In the genomic region with DNA sequence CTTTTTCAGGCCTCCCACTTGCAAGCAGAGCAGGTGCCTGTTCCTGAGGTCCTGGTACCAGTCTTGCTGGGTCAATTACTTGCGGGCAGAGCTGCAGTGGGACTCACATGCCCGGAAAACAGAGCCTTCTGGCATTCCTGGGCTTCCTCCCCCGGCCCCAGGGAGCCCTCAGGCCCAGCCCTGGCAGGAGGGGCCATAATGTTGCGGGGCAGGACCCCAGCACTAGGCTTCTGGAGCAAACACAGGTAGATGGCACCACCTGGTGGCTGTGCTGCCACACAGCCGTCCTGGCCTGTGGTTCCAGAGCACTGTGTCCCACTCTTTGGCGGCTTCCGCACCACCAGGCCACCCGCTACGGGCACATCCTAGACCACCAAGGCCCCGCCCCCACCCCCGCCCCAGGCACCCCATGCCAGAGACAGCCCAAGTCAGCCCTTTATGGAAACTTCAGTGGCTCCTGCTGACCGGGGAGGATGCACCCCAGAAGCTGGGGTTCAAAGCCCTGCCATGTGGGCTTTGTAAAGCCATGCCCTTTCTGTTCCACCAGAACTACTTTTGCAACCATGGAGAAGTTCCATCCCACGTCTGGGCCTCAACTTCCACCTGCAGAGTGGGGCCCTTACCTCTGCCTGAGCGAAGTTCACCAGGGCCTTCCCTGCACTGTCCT, we compare ENCODE assay signal across 8 cellular contexts. TPM values are rescaled to one million over a fixed set of nuclear protein-coding genes. Genes with fewer than 3 reads are reported as not detected.
DNase-seq lines count a peak whose midpoint lies in the region; ATAC-seq and TF ChIP-seq lines count a peak whose summit lies in the region.
"Not testable (repeated sequence)": the region's sequence is repeated elsewhere in the genome, so short reads cannot be mapped to it uniquely, and the experiment has no call there.

No MANE protein-coding gene starts in this region.

- not testable (repeated sequence) for H3K4me3 ChIP-seq in SJSA1

- TF ChIP-seq POLR2A in GM18505 (IDR thresholded peaks at IDR 0.05; ENCODE audit: borderline replicate concordance, extremely low read depth, insufficient read depth, insufficient read length) = not testable (repeated sequence)

- not testable (repeated sequence) for H3K9me3 ChIP-seq in SJSA1 (replicated peaks)

- H3K4me1 ChIP-seq in SJSA1 (replicated peaks) = not testable (repeated sequence)

- H3K27me3 ChIP-seq in SJSA1 (replicated peaks) = not testable (repeated sequence)

- not testable (repeated sequence) for H3K27ac ChIP-seq in SJSA1

- DNase-seq in A172 (ENCODE audit: low spot score) (peak; percentile 38), MV-4-11 (lab: John Stamatoyannopoulos, UW) (peak; percentile 37), SJSA1 (ENCODE audit: low read depth in 1 of 2, low spot score in 2 of 2) (peak; percentile 56 to 80), activated T-cell treated with anti-CD3 and anti-CD28 coated beads for 24 hours (ENCODE audit: low read depth) (peak; percentile 61), ecto neural progenitor cell (ENCODE audit: low spot score) (peak; percentile 91), left lobe of liver (ENCODE audit: low spot score) (peak; percentile 63)
- DNase-seq in stimulated activated CD4-positive, alpha-beta T cell treated with anti-CD3 and anti-CD28 coated beads, Interleukin-15, amount 100 ng/mL, for 48 hours (ENCODE audit: low read depth in 2 of 2) = peak; percentile 41 to 65

- ATAC-seq in GM18505 (IDR thresholded peaks at IDR 0.05; ENCODE audit: unreplicated experiment) (peak; percentile 62), left lobe of liver (peak; percentile 80)

- not testable (repeated sequence) for H3K36me3 ChIP-seq in SJSA1

RNA-seq across cellular contexts. Expression of gene CSPG4, which starts 28.9 kb away (rescaled TPM):
- total RNA-seq in A172 (2014; rRNA removed; shearing (Covaris generic)) = 132 and 171 TPM in 2 replicates
- 0.32 and 0.41 TPM in 2 replicates for total RNA-seq in SJSA1 (2014; rRNA removed; shearing (Covaris generic))
- 0.23 TPM for total RNA-seq in left lobe of liver

RNA-seq across cellular contexts. Expression of gene SNX33, which starts 36.1 kb away (rescaled TPM):
- 9.3 and 14.1 TPM in 2 replicates for total RNA-seq in A172 (2014; rRNA removed; shearing (Covaris generic))
- total RNA-seq in SJSA1 (2014; rRNA removed; shearing (Covaris generic)) = 4.8 and 6.1 TPM in 2 replicates
- 12.7 TPM for total RNA-seq in left lobe of liver

RNA-seq across cellular contexts. Expression of gene IMP3, which starts 43.8 kb away (rescaled TPM):
- 103 and 141 TPM in 2 replicates for total RNA-seq in A172 (2014; rRNA removed; shearing (Covaris generic))
- 85.3 and 101 TPM in 2 replicates for total RNA-seq in SJSA1 (2014; rRNA removed; shearing (Covaris generic))
- 42.0 TPM for total RNA-seq in left lobe of liver

RNA-seq across cellular contexts. Expression of gene SNUPN, which starts 58.3 kb away (rescaled TPM):
- 39.3 and 53.6 TPM in 2 replicates for total RNA-seq in A172 (2014; rRNA removed; shearing (Covaris generic))
- total RNA-seq in SJSA1 (2014; rRNA removed; shearing (Covaris generic)) = 26.0 and 31.7 TPM in 2 replicates
- 10.1 TPM for total RNA-seq in left lobe of liver

Comparison
In these comparisons a context has a peak if more than half of its experiments do, and no peak if none do; other contexts are left out.
1. DNase-seq: peak in every context shown above with its lines; median percentile 91 in ecto neural progenitor cell; 68 in SJSA1; 63 in left lobe of liver; 61 in activated T-cell treated with anti-CD3 and anti-CD28 coated beads for 24 hours; 53 in stimulated activated CD4-positive, alpha-beta T cell treated with anti-CD3 and anti-CD28 coated beads, Interleukin-15, amount 100 ng/mL, for 48 hours; 38 in A172; 37 in MV-4-11.
2. RNA of gene CSPG4, which starts 28.9 kb away (total RNA-seq): 132 to 171 TPM in A172; 0.32 to 0.41 TPM in SJSA1 and 0.23 TPM in left lobe of liver (single experiment); every median in the first group is over 10 times any median in the second.